ENCODE assay signal across 2 cellular contexts in the genomic region with DNA sequence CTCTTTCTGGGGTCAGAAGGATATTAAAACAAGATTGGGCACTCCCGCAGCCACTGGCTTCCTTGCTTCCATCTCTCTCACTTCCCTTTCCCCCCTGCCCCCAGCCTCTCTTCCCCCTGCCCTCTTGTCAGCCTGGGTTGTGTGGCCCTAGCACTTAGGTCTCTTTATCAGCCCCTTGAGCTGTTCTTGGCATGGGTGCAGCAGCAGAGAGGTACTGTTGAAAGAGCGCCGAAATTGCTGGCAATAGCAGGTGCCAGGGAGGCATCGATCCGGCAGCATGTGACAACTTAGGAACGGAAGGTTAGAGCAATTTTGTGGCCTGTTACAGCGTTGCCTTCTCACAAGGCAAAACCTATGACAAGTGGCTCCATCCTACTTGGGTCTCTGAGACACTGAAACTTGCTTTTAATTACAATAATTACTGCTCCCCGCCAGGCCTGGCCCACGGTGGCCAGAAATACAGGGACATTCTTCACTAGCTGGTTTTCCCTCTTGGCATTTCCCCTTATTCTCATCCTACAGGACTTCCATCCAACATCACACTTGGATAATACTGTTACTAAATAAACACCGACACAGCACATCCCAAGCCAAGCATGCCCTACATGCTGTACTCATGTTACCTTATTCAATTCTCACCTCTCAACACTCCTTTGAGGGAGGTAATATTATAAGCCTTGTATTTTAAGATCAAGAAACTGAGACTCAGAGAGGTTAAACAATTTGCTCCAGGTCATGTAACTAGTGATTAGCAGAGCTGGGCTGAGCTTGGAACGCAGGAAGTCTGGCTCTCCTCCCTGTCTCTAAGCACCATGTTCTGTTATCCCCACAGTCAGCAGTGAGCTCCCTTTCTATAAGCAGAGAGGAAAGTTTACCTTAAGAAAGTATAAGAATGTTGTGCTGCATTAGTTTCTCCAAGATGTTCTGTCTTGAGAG.
A peak's percentile ranks its signal among the peaks of the same experiment; 100 is the strongest.
TF ChIP-seq lines count a peak whose summit lies in the region.

No MANE protein-coding gene starts in this region.

TF ChIP-seq in liver, 16 proteins besides CTCF, POLR2A, EP300 and RAD21:
- TF ChIP-seq SP1 (IDR thresholded peaks at IDR 0.05) (no peak), JUND (IDR thresholded peaks at IDR 0.05) (peak in 1 of 2 donors; percentile 28), HNF4G (IDR thresholded peaks at IDR 0.05) (no peak), EGR1 (IDR thresholded peaks at IDR 0.05; ENCODE audit: low read depth in 2 of 2) (no peak), NR2F2 (IDR thresholded peaks at IDR 0.05) (no peak), TAF1 (conservative IDR thresholded peaks at IDR 0.05) (no peak), FOXA1 (IDR thresholded peaks at IDR 0.05) (no peak), RXRA (IDR thresholded peaks at IDR 0.05) (peak in 1 of 2 donors; percentile 53), HNF4A (conservative IDR thresholded peaks at IDR 0.05) (peak in 1 of 2 donors; percentile 48), FOXA2 (IDR thresholded peaks at IDR 0.05) (peak; percentile 24), YY1 (IDR thresholded peaks at IDR 0.05) (no peak), GABPA (IDR thresholded peaks at IDR 0.05 in 1 of 2, conservative IDR thresholded peaks at IDR 0.05 in 1 of 2) (no peak)
- TF ChIP-seq, protein P1, sequence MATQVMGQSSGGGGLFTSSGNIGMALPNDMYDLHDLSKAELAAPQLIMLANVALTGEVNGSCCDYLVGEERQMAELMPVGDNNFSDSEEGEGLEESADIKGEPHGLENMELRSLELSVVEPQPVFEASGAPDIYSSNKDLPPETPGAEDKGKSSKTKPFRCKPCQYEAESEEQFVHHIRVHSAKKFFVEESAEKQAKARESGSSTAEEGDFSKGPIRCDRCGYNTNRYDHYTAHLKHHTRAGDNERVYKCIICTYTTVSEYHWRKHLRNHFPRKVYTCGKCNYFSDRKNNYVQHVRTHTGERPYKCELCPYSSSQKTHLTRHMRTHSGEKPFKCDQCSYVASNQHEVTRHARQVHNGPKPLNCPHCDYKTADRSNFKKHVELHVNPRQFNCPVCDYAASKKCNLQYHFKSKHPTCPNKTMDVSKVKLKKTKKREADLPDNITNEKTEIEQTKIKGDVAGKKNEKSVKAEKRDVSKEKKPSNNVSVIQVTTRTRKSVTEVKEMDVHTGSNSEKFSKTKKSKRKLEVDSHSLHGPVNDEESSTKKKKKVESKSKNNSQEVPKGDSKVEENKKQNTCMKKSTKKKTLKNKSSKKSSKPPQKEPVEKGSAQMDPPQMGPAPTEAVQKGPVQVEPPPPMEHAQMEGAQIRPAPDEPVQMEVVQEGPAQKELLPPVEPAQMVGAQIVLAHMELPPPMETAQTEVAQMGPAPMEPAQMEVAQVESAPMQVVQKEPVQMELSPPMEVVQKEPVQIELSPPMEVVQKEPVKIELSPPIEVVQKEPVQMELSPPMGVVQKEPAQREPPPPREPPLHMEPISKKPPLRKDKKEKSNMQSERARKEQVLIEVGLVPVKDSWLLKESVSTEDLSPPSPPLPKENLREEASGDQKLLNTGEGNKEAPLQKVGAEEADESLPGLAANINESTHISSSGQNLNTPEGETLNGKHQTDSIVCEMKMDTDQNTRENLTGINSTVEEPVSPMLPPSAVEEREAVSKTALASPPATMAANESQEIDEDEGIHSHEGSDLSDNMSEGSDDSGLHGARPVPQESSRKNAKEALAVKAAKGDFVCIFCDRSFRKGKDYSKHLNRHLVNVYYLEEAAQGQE (IDR thresholded peaks at IDR 0.05), result no peak
- TF ChIP-seq, protein P2, sequence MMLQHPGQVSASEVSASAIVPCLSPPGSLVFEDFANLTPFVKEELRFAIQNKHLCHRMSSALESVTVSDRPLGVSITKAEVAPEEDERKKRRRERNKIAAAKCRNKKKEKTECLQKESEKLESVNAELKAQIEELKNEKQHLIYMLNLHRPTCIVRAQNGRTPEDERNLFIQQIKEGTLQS (IDR thresholded peaks at IDR 0.05), result no peak
- TF ChIP-seq, protein P3, sequence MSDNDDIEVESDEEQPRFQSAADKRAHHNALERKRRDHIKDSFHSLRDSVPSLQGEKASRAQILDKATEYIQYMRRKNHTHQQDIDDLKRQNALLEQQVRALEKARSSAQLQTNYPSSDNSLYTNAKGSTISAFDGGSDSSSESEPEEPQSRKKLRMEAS (IDR thresholded peaks at IDR 0.05), result peak; percentile 32
- TF ChIP-seq, protein P4, sequence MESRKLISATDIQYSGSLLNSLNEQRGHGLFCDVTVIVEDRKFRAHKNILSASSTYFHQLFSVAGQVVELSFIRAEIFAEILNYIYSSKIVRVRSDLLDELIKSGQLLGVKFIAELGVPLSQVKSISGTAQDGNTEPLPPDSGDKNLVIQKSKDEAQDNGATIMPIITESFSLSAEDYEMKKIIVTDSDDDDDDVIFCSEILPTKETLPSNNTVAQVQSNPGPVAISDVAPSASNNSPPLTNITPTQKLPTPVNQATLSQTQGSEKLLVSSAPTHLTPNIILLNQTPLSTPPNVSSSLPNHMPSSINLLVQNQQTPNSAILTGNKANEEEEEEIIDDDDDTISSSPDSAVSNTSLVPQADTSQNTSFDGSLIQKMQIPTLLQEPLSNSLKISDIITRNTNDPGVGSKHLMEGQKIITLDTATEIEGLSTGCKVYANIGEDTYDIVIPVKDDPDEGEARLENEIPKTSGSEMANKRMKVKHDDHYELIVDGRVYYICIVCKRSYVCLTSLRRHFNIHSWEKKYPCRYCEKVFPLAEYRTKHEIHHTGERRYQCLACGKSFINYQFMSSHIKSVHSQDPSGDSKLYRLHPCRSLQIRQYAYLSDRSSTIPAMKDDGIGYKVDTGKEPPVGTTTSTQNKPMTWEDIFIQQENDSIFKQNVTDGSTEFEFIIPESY (IDR thresholded peaks at IDR 0.05), result no peak

TF ChIP-seq in HepG2, 621 proteins besides CTCF, POLR2A, EP300 and RAD21:
- TF ChIP-seq, protein P5, sequence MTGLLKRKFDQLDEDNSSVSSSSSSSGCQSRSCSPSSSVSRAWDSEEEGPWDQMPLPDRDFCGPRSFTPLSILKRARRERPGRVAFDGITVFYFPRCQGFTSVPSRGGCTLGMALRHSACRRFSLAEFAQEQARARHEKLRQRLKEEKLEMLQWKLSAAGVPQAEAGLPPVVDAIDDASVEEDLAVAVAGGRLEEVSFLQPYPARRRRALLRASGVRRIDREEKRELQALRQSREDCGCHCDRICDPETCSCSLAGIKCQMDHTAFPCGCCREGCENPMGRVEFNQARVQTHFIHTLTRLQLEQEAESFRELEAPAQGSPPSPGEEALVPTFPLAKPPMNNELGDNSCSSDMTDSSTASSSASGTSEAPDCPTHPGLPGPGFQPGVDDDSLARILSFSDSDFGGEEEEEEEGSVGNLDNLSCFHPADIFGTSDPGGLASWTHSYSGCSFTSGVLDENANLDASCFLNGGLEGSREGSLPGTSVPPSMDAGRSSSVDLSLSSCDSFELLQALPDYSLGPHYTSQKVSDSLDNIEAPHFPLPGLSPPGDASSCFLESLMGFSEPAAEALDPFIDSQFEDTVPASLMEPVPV (CRISPR knock-in tag; IDR thresholded peaks at IDR 0.05), result no peak
- TF ChIP-seq ZNF282 (IDR thresholded peaks at IDR 0.05; ENCODE audit: partially characterized antibody) (no peak), ZNF264 (CRISPR knock-in tag; IDR thresholded peaks at IDR 0.05) (no peak), ZNF263 (CRISPR knock-in tag; IDR thresholded peaks at IDR 0.05) (no peak), MZF1 (CRISPR knock-in tag; IDR thresholded peaks at IDR 0.05; ENCODE audit: borderline replicate concordance) (no peak), ISL2 (CRISPR knock-in tag; IDR thresholded peaks at IDR 0.05) (no peak), ZC3H13 (CRISPR knock-in tag; IDR thresholded peaks at IDR 0.05) (no peak), ZNF788 (CRISPR knock-in tag; IDR thresholded peaks at IDR 0.05; ENCODE audit: borderline replicate concordance) (no peak), ZNF496 (CRISPR knock-in tag; IDR thresholded peaks at IDR 0.05; ENCODE audit: insufficient replicate concordance) (no peak), ATAD3A (CRISPR knock-in tag; IDR thresholded peaks at IDR 0.05) (no peak), SMC3 (IDR thresholded peaks at IDR 0.05; ENCODE audit: low read length) (no peak), ZSCAN29 (CRISPR knock-in tag; conservative IDR thresholded peaks at IDR 0.05) (no peak), HOXA5 (CRISPR knock-in tag; IDR thresholded peaks at IDR 0.05) (no peak), SUZ12 (IDR thresholded peaks at IDR 0.05; ENCODE audit: low read depth, low read length) (no peak)
- TF ChIP-seq, protein P6, sequence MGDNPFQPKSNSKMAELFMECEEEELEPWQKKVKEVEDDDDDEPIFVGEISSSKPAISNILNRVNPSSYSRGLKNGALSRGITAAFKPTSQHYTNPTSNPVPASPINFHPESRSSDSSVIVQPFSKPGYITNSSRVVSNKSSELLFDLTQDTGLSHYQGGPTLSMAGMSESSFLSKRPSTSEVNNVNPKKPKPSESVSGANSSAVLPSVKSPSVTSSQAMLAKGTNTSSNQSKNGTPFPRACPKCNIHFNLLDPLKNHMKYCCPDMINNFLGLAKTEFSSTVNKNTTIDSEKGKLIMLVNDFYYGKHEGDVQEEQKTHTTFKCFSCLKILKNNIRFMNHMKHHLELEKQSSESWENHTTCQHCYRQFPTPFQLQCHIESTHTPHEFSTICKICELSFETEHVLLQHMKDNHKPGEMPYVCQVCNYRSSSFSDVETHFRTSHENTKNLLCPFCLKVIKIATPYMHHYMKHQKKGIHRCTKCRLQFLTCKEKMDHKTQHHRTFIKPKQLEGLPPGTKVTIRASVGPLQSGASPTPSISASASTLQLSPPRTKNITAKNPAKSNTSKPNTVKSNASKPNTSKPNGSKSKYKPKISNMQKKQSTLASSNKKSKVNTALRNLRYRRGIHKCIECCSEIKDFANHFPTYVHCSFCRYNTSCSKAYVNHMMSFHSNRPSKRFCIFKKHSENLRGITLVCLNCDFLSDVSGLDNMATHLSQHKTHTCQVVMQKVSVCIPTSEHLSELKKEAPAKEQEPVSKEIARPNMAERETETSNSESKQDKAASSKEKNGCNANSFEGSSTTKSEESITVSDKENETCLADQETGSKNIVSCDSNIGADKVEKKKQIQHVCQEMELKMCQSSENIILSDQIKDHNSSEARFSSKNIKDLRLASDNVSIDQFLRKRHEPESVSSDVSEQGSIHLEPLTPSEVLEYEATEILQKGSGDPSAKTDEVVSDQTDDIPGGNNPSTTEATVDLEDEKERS (CRISPR knock-in tag; IDR thresholded peaks at IDR 0.05), result no peak
- TF ChIP-seq, protein P7, sequence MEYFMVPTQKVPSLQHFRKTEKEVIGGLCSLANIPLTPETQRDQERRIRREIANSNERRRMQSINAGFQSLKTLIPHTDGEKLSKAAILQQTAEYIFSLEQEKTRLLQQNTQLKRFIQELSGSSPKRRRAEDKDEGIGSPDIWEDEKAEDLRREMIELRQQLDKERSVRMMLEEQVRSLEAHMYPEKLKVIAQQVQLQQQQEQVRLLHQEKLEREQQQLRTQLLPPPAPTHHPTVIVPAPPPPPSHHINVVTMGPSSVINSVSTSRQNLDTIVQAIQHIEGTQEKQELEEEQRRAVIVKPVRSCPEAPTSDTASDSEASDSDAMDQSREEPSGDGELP (IDR thresholded peaks at IDR 0.05; ENCODE audit: borderline replicate concordance, low read depth), result no peak
- TF ChIP-seq, protein P8, sequence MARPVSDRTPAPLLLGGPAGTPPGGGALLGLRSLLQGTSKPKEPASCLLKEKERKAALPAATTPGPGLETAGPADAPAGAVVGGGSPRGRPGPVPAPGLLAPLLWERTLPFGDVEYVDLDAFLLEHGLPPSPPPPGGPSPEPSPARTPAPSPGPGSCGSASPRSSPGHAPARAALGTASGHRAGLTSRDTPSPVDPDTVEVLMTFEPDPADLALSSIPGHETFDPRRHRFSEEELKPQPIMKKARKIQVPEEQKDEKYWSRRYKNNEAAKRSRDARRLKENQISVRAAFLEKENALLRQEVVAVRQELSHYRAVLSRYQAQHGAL (CRISPR knock-in tag; IDR thresholded peaks at IDR 0.05; ENCODE audit: not compliant biosample characterization), result no peak
- TF ChIP-seq, protein P9, sequence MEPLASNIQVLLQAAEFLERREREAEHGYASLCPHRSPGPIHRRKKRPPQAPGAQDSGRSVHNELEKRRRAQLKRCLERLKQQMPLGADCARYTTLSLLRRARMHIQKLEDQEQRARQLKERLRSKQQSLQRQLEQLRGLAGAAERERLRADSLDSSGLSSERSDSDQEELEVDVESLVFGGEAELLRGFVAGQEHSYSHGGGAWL (CRISPR knock-in tag; IDR thresholded peaks at IDR 0.05), result no peak
TF ChIP-seq in HepG2: peak in this region for 0.
